14 cellular contexts compared by ENCODE assay signal in genomic region chr5:66881475-66882161, GRCh38.
DNase-seq lines count a peak whose midpoint lies in the region; ATAC-seq and TF ChIP-seq lines count a peak whose summit lies in the region.
"Had no signal": no experiment of that assay in that cellular context is flagged by ENCODE, and none has a peak within 500 bp of the region (broad histone marks: within the 10 kb centered on the region; RNA-seq: fewer than 3 reads in every experiment).

No MANE protein-coding gene starts in this region.

- H3K4me3 ChIP-seq in fibroblast of mammary gland (ENCODE audit: control insufficient read depth, low read depth, low read length), result no peak overlapping the region

- intact Hi-C loops in Right ventricle myocardium inferior (cut with DNase I), result no loop called here
- intact Hi-C loops in cardiac septum (cut with DNase I), result no loop called here

- no peak for TF ChIP-seq CTCF in fibroblast of mammary gland (conservative IDR thresholded peaks at IDR 0.05; ENCODE audit: control insufficient read depth, insufficient read depth, low read depth, low read length)

- ATAC-seq in Right ventricle myocardium inferior, result peak; percentile 49
- no peak for ATAC-seq in HG03135 (IDR thresholded peaks at IDR 0.05; ENCODE audit: unreplicated experiment)
- ATAC-seq in GM19395 (IDR thresholded peaks at IDR 0.05; ENCODE audit: unreplicated experiment), result no peak

- DNase-seq in Right ventricle myocardium inferior (ENCODE audit: missing footprints) (no peak), cardiac septum (ENCODE audit: low spot score) (no peak), fibroblast of mammary gland (ENCODE audit: low read depth) (peak; percentile 55), lung microvascular endothelial cell (ENCODE audit: low read depth in 2 of 2) (peak; percentile 47 to 68), NCI-H1436 (lab: John Stamatoyannopoulos, UW) (no peak), NOMO-1 treated with DMSO at 0.1 percent for 48 hours (lab: John Stamatoyannopoulos, UW; ENCODE audit: unreplicated experiment) (no peak)
- DNase-seq: activated naive CD4-positive, alpha-beta T cell; cerebellar nuclear complex; NCI-H1694; NCI-H526; SIG-M5; WERI-Rb-1 had no signal

Comparison
In these comparisons a context has a peak if more than half of its experiments do, and no peak if none do; other contexts are left out.
1. DNase-seq: peak in fibroblast of mammary gland (single experiment) and lung microvascular endothelial cell (2 of 2); none in Right ventricle myocardium inferior (single experiment), cardiac septum (single experiment), NCI-H1436 (single experiment) and NOMO-1 treated with DMSO at 0.1 percent for 48 hours (single experiment).